In the genomic region with DNA sequence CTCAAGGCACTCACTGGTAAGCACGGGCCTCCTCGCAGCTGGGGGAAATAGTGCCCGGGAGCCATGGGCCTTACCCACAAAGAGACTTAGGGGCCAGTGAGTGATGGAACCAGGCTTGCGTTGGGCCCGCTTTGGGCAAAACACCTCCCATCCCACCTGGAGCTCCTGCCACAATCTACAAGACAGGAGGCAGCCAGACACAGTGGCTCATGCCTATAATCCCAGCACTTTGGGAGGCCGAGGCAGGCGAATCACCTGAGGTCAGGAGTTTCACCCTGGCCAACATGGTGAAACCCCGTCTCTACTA, we compare ENCODE assay signal across 19 cellular contexts.
DNase-seq lines count a peak whose midpoint lies in the region; ATAC-seq and TF ChIP-seq lines count a peak whose summit lies in the region.
"Had no signal": no experiment of that assay in that cellular context is flagged by ENCODE, and none has a peak within 500 bp of the region (broad histone marks: within the 10 kb centered on the region; RNA-seq: fewer than 3 reads in every experiment).

No MANE protein-coding gene starts in this region.

- H3K9me3 ChIP-seq in right atrium auricular region, result no peaks in the 10 kb centered on the region
- no peaks in the 10 kb centered on the region for H3K9me3 ChIP-seq in heart left ventricle
- H3K9me3 ChIP-seq in esophagus (ENCODE audit: control insufficient read depth in 2 of 2, insufficient read depth in 1 of 2, low read depth in 1 of 2, low read length in 1 of 2), result no peaks in the 10 kb centered on the region
- H3K9me3 ChIP-seq in psoas muscle, result no peaks in the 10 kb centered on the region
- no peaks in the 10 kb centered on the region for H3K9me3 ChIP-seq in upper lobe of right lung
- H3K9me3 ChIP-seq: BE2C had no signal

- DNase-seq in right atrium auricular region (ENCODE audit: low spot score) (no peak), heart left ventricle (no peak), psoas muscle (peak in 1 of 2 donors; percentile 36), upper lobe of right lung (peak; percentile 63), HuH-7 (ENCODE audit: low spot score) (no peak), HFFc6 (no peak)
- DNase-seq: 8988T; BE2C; glutamatergic neuron; GOT3; immature natural killer cell; mesendoderm; NCI-H1048; stimulated activated CD4-positive, alpha-beta T cell treated with anti-CD3 and anti-CD28 coated beads, Interleukin-15, amount 100 ng/mL, for 24 hours had no signal

- WGBS in heart left ventricle, 4 donors, result 85 to 96% (median 93%) methylated on average over 7 to 8 of the region's 8 CpGs
- WGBS in esophagus, 2 donors, result 50 to 75% methylated on average over 8 of the region's 8 CpGs
- 85 to 97% (median 96%) methylated on average over 8 of the region's 8 CpGs for WGBS in psoas muscle, 3 donors

- no peak overlapping the region for H3K27ac Mint-ChIP-seq in HFFc6
- H3K27ac Mint-ChIP-seq: activated T-helper 17 cell treated with anti-CD3 and anti-CD28 coated beads, Interleukin-2, amount 50 U/mL, for 72 hours; immature natural killer cell; natural killer cell treated with Interleukin-12 subunit alpha and Interleukin-12 subunit beta and Interleukin-15 and Interleukin-18, amount 100 ng/mL, for 72 hours had no signal

- no peaks in the 10 kb centered on the region for H3K36me3 Mint-ChIP-seq in HFFc6 (ENCODE audit: low read depth)
- H3K36me3 Mint-ChIP-seq: immature natural killer cell; natural killer cell treated with Interleukin-12 subunit alpha and Interleukin-12 subunit beta and Interleukin-15 and Interleukin-18, amount 100 ng/mL, for 72 hours had no signal

- H3K27ac ChIP-seq in right atrium auricular region (peak overlapping the region; percentile 68 to 72), heart left ventricle (no peak overlapping the region), esophagus (ENCODE audit: low read depth in 2 of 2, low read length in 1 of 2) (peak overlapping the region; percentile 92 to 96), psoas muscle (peak overlapping the region; percentile 83), upper lobe of right lung (peak overlapping the region; percentile 88)
- H3K27ac ChIP-seq: cardiac muscle cell had no signal

- intact Hi-C loops in heart left ventricle (cut with DNase I) (no loop called here), psoas muscle (cut with DNase I) (no loop called here), upper lobe of right lung (cut with DNase I) (no loop called here)

- TF ChIP-seq CTCF in right atrium auricular region (IDR thresholded peaks at IDR 0.05) (no peak), heart left ventricle (IDR thresholded peaks at IDR 0.05) (no peak), psoas muscle (IDR thresholded peaks at IDR 0.05) (no peak), upper lobe of right lung (IDR thresholded peaks at IDR 0.05) (no peak), HFFc6 (IDR thresholded peaks at IDR 0.05) (no peak)

- H3K27me3 ChIP-seq in right atrium auricular region (no peaks in the 10 kb centered on the region), heart left ventricle (no peaks in the 10 kb centered on the region), esophagus (ENCODE audit: control insufficient read depth in 1 of 2, insufficient read depth in 2 of 2, low read length in 2 of 2) (no peaks in the 10 kb centered on the region), psoas muscle (ENCODE audit: insufficient read depth in 3 of 3, low read length in 2 of 3) (no peaks in the 10 kb centered on the region), upper lobe of right lung (no peaks in the 10 kb centered on the region)
- H3K27me3 ChIP-seq: BE2C, cardiac muscle cell had no signal

- no peaks in the 10 kb centered on the region for H3K9me3 Mint-ChIP-seq in HFFc6
- H3K9me3 Mint-ChIP-seq: activated T-helper 17 cell treated with anti-CD3 and anti-CD28 coated beads, Interleukin-2, amount 50 U/mL, for 72 hours; immature natural killer cell; natural killer cell treated with Interleukin-12 subunit alpha and Interleukin-12 subunit beta and Interleukin-15 and Interleukin-18, amount 100 ng/mL, for 72 hours had no signal

- ATAC-seq in heart left ventricle (no peak), psoas muscle (peak in 1 of 4 donors; percentile 1), upper lobe of right lung (no peak), GM21528 (IDR thresholded peaks at IDR 0.05; ENCODE audit: low FRiP score, unreplicated experiment) (no peak)
- ATAC-seq: activated T-helper 17 cell treated with anti-CD3 and anti-CD28 coated beads, Interleukin-2, amount 50 U/mL, for 72 hours had no signal

- H3K4me3 Mint-ChIP-seq in HFFc6, result no peak overlapping the region
- H3K4me3 Mint-ChIP-seq: activated T-helper 17 cell treated with anti-CD3 and anti-CD28 coated beads, Interleukin-2, amount 50 U/mL, for 72 hours; immature natural killer cell; natural killer cell treated with Interleukin-12 subunit alpha and Interleukin-12 subunit beta and Interleukin-15 and Interleukin-18, amount 100 ng/mL, for 72 hours had no signal

- H3K4me1 Mint-ChIP-seq in HFFc6 (ENCODE audit: low read depth), result peaks cover 9% of the 10 kb centered on the region
- H3K4me1 Mint-ChIP-seq: activated T-helper 17 cell treated with anti-CD3 and anti-CD28 coated beads, Interleukin-2, amount 50 U/mL, for 72 hours; immature natural killer cell had no signal

- H3K4me1 ChIP-seq in right atrium auricular region (peaks cover 0 to 12% of the 10 kb centered on the region in 2 donors), heart left ventricle (peaks cover 0 to 13% (median 0%) of the 10 kb centered on the region in 12 donors), esophagus (ENCODE audit: control insufficient read depth in 2 of 2, insufficient read depth in 2 of 2, low read length in 1 of 2) (peaks cover 4 to 36% of the 10 kb centered on the region in 2 donors), psoas muscle (peaks cover 7% of the 10 kb centered on the region), upper lobe of right lung (peaks cover 19% of the 10 kb centered on the region)
- H3K4me1 ChIP-seq: BE2C had no signal

- no peak for TF ChIP-seq POLR2A in heart left ventricle (IDR thresholded peaks at IDR 0.05)

- no peak overlapping the region for H3K4me3 ChIP-seq in right atrium auricular region
- no peak overlapping the region for H3K4me3 ChIP-seq in heart left ventricle
- H3K4me3 ChIP-seq in esophagus (ENCODE audit: low read depth in 1 of 2, low read length in 2 of 2), result no peak overlapping the region
- H3K4me3 ChIP-seq in psoas muscle, result no peak overlapping the region
- no peak overlapping the region for H3K4me3 ChIP-seq in upper lobe of right lung
- H3K4me3 ChIP-seq: cardiac muscle cell had no signal

- H3K36me3 ChIP-seq in right atrium auricular region (no peaks in the 10 kb centered on the region), heart left ventricle (no peaks in the 10 kb centered on the region), esophagus (ENCODE audit: control insufficient read depth in 2 of 2, insufficient read depth in 2 of 2, low read length in 1 of 2) (no peaks in the 10 kb centered on the region), psoas muscle (ENCODE audit: insufficient read depth in 1 of 2, low read depth in 1 of 2) (no peaks in the 10 kb centered on the region), upper lobe of right lung (no peaks in the 10 kb centered on the region)
- H3K36me3 ChIP-seq: BE2C, cardiac muscle cell had no signal

- peaks cover 28% of the 10 kb centered on the region for H3K27me3 Mint-ChIP-seq in HFFc6 (ENCODE audit: insufficient read depth)
- H3K27me3 Mint-ChIP-seq: activated T-helper 17 cell treated with anti-CD3 and anti-CD28 coated beads, Interleukin-2, amount 50 U/mL, for 72 hours; natural killer cell treated with Interleukin-12 subunit alpha and Interleukin-12 subunit beta and Interleukin-15 and Interleukin-18, amount 100 ng/mL, for 72 hours had no signal

Comparison
In these comparisons a context has a peak if more than half of its experiments do, and no peak if none do; other contexts are left out.
1. H3K27ac ChIP-seq: peak in right atrium auricular region (2 of 2), esophagus (2 of 2), psoas muscle (single experiment) and upper lobe of right lung (single experiment); none in heart left ventricle (0 of 12).